Comparison of ENCODE assay signal across 1 cellular context in genomic region chrX:15790766-15791380, GRCh38.
TF ChIP-seq lines count a peak whose summit lies in the region.

No MANE protein-coding gene starts in this region.

TF ChIP-seq in GM23338, 12 proteins besides CTCF, POLR2A, EP300 and RAD21 (continued from another document):
- TF ChIP-seq REST (IDR thresholded peaks at IDR 0.05; ENCODE audit: unreplicated experiment) (no peak), EZH2phosphoT487 (IDR thresholded peaks at IDR 0.05; ENCODE audit: unreplicated experiment) (no peak), ZNF114 (CRISPR knock-in tag; IDR thresholded peaks at IDR 0.05) (no peak), ZNF331 (CRISPR knock-in tag; IDR thresholded peaks at IDR 0.05; ENCODE audit: low read depth) (no peak), JUNB (IDR thresholded peaks at IDR 0.05; ENCODE audit: unreplicated experiment) (no peak), EZH2 (IDR thresholded peaks at IDR 0.05; ENCODE audit: low read depth, unreplicated experiment) (no peak), STAT1 (IDR thresholded peaks at IDR 0.05; ENCODE audit: unreplicated experiment) (no peak), CREB1 (CRISPR knock-in tag; IDR thresholded peaks at IDR 0.05; ENCODE audit: low read depth) (no peak)
- TF ChIP-seq, protein P1, sequence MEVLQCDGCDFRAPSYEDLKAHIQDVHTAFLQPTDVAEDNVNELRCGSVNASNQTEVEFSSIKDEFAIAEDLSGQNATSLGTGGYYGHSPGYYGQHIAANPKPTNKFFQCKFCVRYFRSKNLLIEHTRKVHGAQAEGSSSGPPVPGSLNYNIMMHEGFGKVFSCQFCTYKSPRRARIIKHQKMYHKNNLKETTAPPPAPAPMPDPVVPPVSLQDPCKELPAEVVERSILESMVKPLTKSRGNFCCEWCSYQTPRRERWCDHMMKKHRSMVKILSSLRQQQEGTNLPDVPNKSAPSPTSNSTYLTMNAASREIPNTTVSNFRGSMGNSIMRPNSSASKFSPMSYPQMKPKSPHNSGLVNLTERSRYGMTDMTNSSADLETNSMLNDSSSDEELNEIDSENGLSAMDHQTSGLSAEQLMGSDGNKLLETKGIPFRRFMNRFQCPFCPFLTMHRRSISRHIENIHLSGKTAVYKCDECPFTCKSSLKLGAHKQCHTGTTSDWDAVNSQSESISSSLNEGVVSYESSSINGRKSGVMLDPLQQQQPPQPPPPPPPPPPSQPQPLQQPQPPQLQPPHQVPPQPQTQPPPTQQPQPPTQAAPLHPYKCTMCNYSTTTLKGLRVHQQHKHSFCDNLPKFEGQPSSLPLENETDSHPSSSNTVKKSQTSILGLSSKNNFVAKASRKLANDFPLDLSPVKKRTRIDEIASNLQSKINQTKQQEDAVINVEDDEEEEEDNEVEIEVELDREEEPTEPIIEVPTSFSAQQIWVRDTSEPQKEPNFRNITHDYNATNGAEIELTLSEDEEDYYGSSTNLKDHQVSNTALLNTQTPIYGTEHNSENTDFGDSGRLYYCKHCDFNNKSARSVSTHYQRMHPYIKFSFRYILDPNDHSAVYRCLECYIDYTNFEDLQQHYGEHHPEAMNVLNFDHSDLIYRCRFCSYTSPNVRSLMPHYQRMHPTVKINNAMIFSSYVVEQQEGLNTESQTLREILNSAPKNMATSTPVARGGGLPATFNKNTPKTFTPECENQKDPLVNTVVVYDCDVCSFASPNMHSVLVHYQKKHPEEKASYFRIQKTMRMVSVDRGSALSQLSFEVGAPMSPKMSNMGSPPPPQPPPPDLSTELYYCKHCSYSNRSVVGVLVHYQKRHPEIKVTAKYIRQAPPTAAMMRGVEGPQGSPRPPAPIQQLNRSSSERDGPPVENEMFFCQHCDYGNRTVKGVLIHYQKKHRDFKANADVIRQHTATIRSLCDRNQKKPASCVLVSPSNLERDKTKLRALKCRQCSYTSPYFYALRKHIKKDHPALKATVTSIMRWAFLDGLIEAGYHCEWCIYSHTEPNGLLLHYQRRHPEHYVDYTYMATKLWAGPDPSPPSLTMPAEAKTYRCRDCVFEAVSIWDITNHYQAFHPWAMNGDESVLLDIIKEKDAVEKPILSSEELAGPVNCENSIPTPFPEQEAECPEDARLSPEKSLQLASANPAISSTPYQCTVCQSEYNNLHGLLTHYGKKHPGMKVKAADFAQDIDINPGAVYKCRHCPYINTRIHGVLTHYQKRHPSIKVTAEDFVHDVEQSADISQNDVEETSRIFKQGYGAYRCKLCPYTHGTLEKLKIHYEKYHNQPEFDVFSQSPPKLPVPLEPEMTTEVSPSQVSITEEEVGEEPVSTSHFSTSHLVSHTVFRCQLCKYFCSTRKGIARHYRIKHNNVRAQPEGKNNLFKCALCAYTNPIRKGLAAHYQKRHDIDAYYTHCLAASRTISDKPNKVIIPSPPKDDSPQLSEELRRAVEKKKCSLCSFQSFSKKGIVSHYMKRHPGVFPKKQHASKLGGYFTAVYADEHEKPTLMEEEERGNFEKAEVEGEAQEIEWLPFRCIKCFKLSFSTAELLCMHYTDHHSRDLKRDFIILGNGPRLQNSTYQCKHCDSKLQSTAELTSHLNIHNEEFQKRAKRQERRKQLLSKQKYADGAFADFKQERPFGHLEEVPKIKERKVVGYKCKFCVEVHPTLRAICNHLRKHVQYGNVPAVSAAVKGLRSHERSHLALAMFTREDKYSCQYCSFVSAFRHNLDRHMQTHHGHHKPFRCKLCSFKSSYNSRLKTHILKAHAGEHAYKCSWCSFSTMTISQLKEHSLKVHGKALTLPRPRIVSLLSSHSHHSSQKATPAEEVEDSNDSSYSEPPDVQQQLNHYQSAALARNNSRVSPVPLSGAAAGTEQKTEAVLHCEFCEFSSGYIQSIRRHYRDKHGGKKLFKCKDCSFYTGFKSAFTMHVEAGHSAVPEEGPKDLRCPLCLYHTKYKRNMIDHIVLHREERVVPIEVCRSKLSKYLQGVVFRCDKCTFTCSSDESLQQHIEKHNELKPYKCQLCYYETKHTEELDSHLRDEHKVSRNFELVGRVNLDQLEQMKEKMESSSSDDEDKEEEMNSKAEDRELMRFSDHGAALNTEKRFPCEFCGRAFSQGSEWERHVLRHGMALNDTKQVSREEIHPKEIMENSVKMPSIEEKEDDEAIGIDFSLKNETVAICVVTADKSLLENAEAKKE (CRISPR knock-in tag; IDR thresholded peaks at IDR 0.05), result no peak
